In genomic region chr6:87590989-87591388, GRCh38 we compare ENCODE assay signal across 8 cellular contexts. TPM values are rescaled to one million over a fixed set of nuclear protein-coding genes. Genes with fewer than 3 reads are reported as not detected.
DNase-seq lines count a peak whose midpoint lies in the region; ATAC-seq and TF ChIP-seq lines count a peak whose summit lies in the region.

No MANE protein-coding gene starts in this region.

- DNase-seq in AG04449 (ENCODE audit: low read depth, low spot score), result no peak
- no peak for DNase-seq in Jurkat, Clone E6-1 (ENCODE audit: low read depth, low spot score)
- DNase-seq in breast epithelium (ENCODE audit: low spot score in 2 of 2), result no peak
- DNase-seq in NCI-H2227 treated with DMSO at 0.1 percent for 48 hours (lab: John Stamatoyannopoulos, UW), result no peak
- DNase-seq in globus pallidus (ENCODE audit: low spot score), result no peak
- no peak for DNase-seq in adrenal gland

- TF ChIP-seq POLR2A in breast epithelium (IDR thresholded peaks at IDR 0.05) (no peak), adrenal gland (IDR thresholded peaks at IDR 0.05) (no peak)

- H3K9ac ChIP-seq in mucosa of stomach (ENCODE audit: low read length), result peak overlapping the region; percentile 97

- H3K4me3 ChIP-seq in AG04449 (ENCODE audit: low read depth, low read length), result peak overlapping the region; percentile 97
- peak overlapping the region; percentile 96 for H3K4me3 ChIP-seq in Jurkat, Clone E6-1 (ENCODE audit: low read length)
- peak overlapping the region; percentile 72 to 88 (median 87) for H3K4me3 ChIP-seq in breast epithelium
- H3K4me3 ChIP-seq in mucosa of stomach (ENCODE audit: low read length), result no peak overlapping the region
- H3K4me3 ChIP-seq in adrenal gland, result peak overlapping the region in 1 of 4 donors; percentile 91

- H3K27ac ChIP-seq in breast epithelium (no peak overlapping the region), adrenal gland (no peak overlapping the region)

- H3K4me1 ChIP-seq in breast epithelium (peaks cover 0 to 6% of the 10 kb centered on the region in 2 donors), mucosa of stomach (ENCODE audit: control insufficient read depth, insufficient read depth, low read length) (peaks cover 17% of the 10 kb centered on the region), adrenal gland (replicated peaks in 1 of 2) (peaks cover 28 to 42% of the 10 kb centered on the region in 2 donors)

- no peaks in the 10 kb centered on the region for H3K27me3 ChIP-seq in breast epithelium
- no peaks in the 10 kb centered on the region for H3K27me3 ChIP-seq in mucosa of stomach (ENCODE audit: control insufficient read depth, insufficient read depth, low read length)
- no peaks in the 10 kb centered on the region for H3K27me3 ChIP-seq in adrenal gland

- POLR2A ChIA-PET in AG04449 (lab: Yijun Ruan, JAX), result no interaction called here

- no peaks in the 10 kb centered on the region for H3K9me3 ChIP-seq in breast epithelium
- H3K9me3 ChIP-seq in mucosa of stomach (ENCODE audit: control insufficient read depth, low read length), result no peaks in the 10 kb centered on the region
- H3K9me3 ChIP-seq in adrenal gland (replicated peaks in 1 of 3), result no peaks in the 10 kb centered on the region

- CTCF ChIA-PET in AG04449 (lab: Yijun Ruan, JAX), result interaction anchor here (1.5 kb wide), 1 partner anchor 25 kb away, joined by 4 read pairs; no protein-coding TSS in a partner anchor

- WGBS in adrenal gland, 4 donors, result 52 to 60% (median 56%) methylated on average over 4 of the region's 4 CpGs

- intact Hi-C loops in breast epithelium (cut with DNase I; ENCODE audit: low total_unique reads) (no loop called here), adrenal gland (cut with DNase I) (no loop called here)

- H3K36me3 ChIP-seq in breast epithelium (no peaks in the 10 kb centered on the region), mucosa of stomach (ENCODE audit: control insufficient read depth, insufficient read depth, low read length) (no peaks in the 10 kb centered on the region), adrenal gland (replicated peaks in 1 of 2) (peaks cover 0 to 17% of the 10 kb centered on the region in 2 donors)

- TF ChIP-seq CTCF in AG04449 (IDR thresholded peaks at IDR 0.05; ENCODE audit: insufficient read depth, low read length, missing control alignments), result no peak
- TF ChIP-seq CTCF in breast epithelium (IDR thresholded peaks at IDR 0.05), result no peak
- TF ChIP-seq CTCF in adrenal gland (IDR thresholded peaks at IDR 0.05), result no peak

- no peak for ATAC-seq in HG02642 (IDR thresholded peaks at IDR 0.05; ENCODE audit: poor library complexity, unreplicated experiment)

RNA-seq across cellular contexts. Expression of gene ORC3, which starts 1.1 kb away (rescaled TPM):
- 42.7 TPM for polyA plus RNA-seq in Jurkat, Clone E6-1 (2012; ENCODE audit: insufficient read depth, insufficient read length)
- total RNA-seq in breast epithelium (10 to 100 TPM; 22.6 to 32.6 (median 26.6) TPM), adrenal gland (10 to 100 TPM; 21.1 to 47.3 (median 30.6) TPM)
- 10 to 100 TPM; 24.4 to 51.4 (median 27.5) TPM for polyA plus RNA-seq in adrenal gland

RNA-seq across cellular contexts. Expression of gene RARS2, which starts 1.2 kb away (rescaled TPM):
- polyA plus RNA-seq in Jurkat, Clone E6-1 (2012; ENCODE audit: insufficient read depth, insufficient read length), result 30.8 TPM
- total RNA-seq in breast epithelium (10 to 100 TPM; 29.3 to 33.1 (median 30.5) TPM), adrenal gland (10 to 100 TPM; 37.0 to 80.8 (median 60.5) TPM)
- polyA plus RNA-seq in adrenal gland, result 10 to 100 TPM; 26.1 to 92.8 (median 33.4) TPM
